Comparison of ENCODE assay signal across 9 cellular contexts in genomic region chr11:126146454-126147192, GRCh38.
DNase-seq lines count a peak whose midpoint lies in the region; ATAC-seq and TF ChIP-seq lines count a peak whose summit lies in the region.
"Had no signal": no experiment of that assay in that cellular context is flagged by ENCODE, and none has a peak within 500 bp of the region (broad histone marks: within the 10 kb centered on the region; RNA-seq: fewer than 3 reads in every experiment).

No MANE protein-coding gene starts in this region.

- no peak for TF ChIP-seq POLR2A in lower leg skin (IDR thresholded peaks at IDR 0.05)

- WGBS in lower leg skin, 2 donors, result 59 to 68% methylated on average over 23 of the region's 23 CpGs

- DNase-seq in DMS 273 (lab: John Stamatoyannopoulos, UW; ENCODE audit: unreplicated experiment) (peak; percentile 61), DMS 273 treated with DMSO at 0.1 percent for 48 hours (lab: John Stamatoyannopoulos, UW) (no peak), NCI-H2196 treated with DMSO at 0.1 percent for 48 hours (lab: John Stamatoyannopoulos, UW; ENCODE audit: unreplicated experiment) (peak; percentile 81), epidermal melanocyte (ENCODE audit: insufficient read length, low spot score) (peak; percentile 69), pons (ENCODE audit: low spot score) (peak; percentile 67), lower leg skin (ENCODE audit: low spot score in 2 of 2) (no peak), left colon (no peak)
- no peak for DNase-seq in effector CD8-positive, alpha-beta T cell (lab: John Stamatoyannopoulos, UW)
- DNase-seq: activated naive CD4-positive, alpha-beta T cell treated with anti-CD3 and anti-CD28 coated beads, Interleukin-2, amount 50 U/mL, for 16 hours had no signal

- H3K4me3 ChIP-seq in lower leg skin (ENCODE audit: low read depth, poor library complexity, severe bottlenecking), result no peak overlapping the region

- intact Hi-C loops in lower leg skin (cut with DNase I; ENCODE audit: low total_unique reads), result no loop called here
- intact Hi-C loops in left colon (cut with DNase I, micrococcal nuclease), result no loop called here

- no peak for ATAC-seq in left colon

- no peak for TF ChIP-seq CTCF in lower leg skin (IDR thresholded peaks at IDR 0.05)

Comparison
In these comparisons a context has a peak if more than half of its experiments do, and no peak if none do; other contexts are left out.
1. DNase-seq: peak in DMS 273 (single experiment), NCI-H2196 treated with DMSO at 0.1 percent for 48 hours (single experiment), epidermal melanocyte (single experiment) and pons (single experiment); none in DMS 273 treated with DMSO at 0.1 percent for 48 hours (single experiment), lower leg skin (0 of 2), effector CD8-positive, alpha-beta T cell (single experiment) and left colon (0 of 2).